ENCODE assay signal across 9 cellular contexts in the genomic region with DNA sequence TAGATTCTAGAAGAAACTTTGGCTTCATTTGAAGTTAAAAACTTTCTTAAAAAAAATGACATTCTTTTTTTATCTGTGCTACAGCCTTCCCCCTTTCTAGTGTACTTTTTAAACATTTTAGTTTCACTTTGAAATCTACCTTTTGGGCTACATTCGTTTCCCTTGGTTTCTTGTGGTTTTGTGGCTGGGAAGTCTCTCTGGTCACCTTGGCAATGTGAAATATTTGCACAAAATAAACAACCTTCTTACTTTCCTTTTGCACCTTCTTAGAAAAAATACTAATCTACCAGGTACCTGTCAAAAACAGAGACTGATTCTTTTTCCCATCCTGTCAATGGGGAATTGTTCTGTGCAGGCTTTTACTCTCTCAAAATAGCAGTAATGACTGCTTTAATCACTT.
DNase-seq lines count a peak whose midpoint lies in the region; ATAC-seq and TF ChIP-seq lines count a peak whose summit lies in the region.
"Had no signal": no experiment of that assay in that cellular context is flagged by ENCODE, and none has a peak within 500 bp of the region (broad histone marks: within the 10 kb centered on the region; RNA-seq: fewer than 3 reads in every experiment).

No MANE protein-coding gene starts in this region.

- no peaks in the 10 kb centered on the region for H3K36me3 ChIP-seq in RWPE2 (ENCODE audit: low read depth)
- H3K36me3 ChIP-seq in right atrium auricular region: no peaks in the 10 kb centered on the region
- no peaks in the 10 kb centered on the region for H3K36me3 ChIP-seq in right lobe of liver
- no peaks in the 10 kb centered on the region for H3K36me3 ChIP-seq in lower lobe of right lung

- ATAC-seq in GM19025 (IDR thresholded peaks at IDR 0.05; ENCODE audit: low read depth, unreplicated experiment) (peak; percentile 57), HG02852 (IDR thresholded peaks at IDR 0.05; ENCODE audit: unreplicated experiment) (peak; percentile 61), RWPE2 (ENCODE audit: low read depth) (no peak), natural killer cell (peak; percentile 55 to 81 (median 56)), right lobe of liver (no peak), Right ventricle myocardium superior (ENCODE audit: poor library complexity) (no peak), lower lobe of right lung (no peak)

- H3K4me1 ChIP-seq in RWPE2 (ENCODE audit: insufficient read depth, poor library complexity, severe bottlenecking) (peaks cover 5% of the 10 kb centered on the region), right atrium auricular region (no peaks in the 10 kb centered on the region), right lobe of liver (no peaks in the 10 kb centered on the region), lower lobe of right lung (peaks cover 3% of the 10 kb centered on the region)

- TF ChIP-seq CTCF in RWPE2 (IDR thresholded peaks at IDR 0.05; ENCODE audit: poor library complexity, severe bottlenecking): no peak
- no peak for TF ChIP-seq CTCF in natural killer cell (IDR thresholded peaks at IDR 0.05)
- TF ChIP-seq CTCF in right atrium auricular region (IDR thresholded peaks at IDR 0.05): no peak
- TF ChIP-seq CTCF in right lobe of liver (IDR thresholded peaks at IDR 0.05): no peak
- no peak for TF ChIP-seq CTCF in lower lobe of right lung (IDR thresholded peaks at IDR 0.05)

- no peak for DNase-seq in RWPE2 (ENCODE audit: low spot score)
- no peak for DNase-seq in natural killer cell
- DNase-seq in right atrium auricular region (ENCODE audit: low spot score): no peak
- no peak for DNase-seq in right lobe of liver
- DNase-seq in Right ventricle myocardium superior: no peak
- no peak for DNase-seq in lower lobe of right lung
- DNase-seq: left cardiac atrium had no signal

- no peak overlapping the region for H3K27ac ChIP-seq in RWPE2 (ENCODE audit: poor library complexity, severe bottlenecking)
- H3K27ac ChIP-seq in right atrium auricular region: no peak overlapping the region
- no peak overlapping the region for H3K27ac ChIP-seq in right lobe of liver
- no peak overlapping the region for H3K27ac ChIP-seq in lower lobe of right lung

- H3K9me3 Mint-ChIP-seq in natural killer cell: no peaks in the 10 kb centered on the region

- no peaks in the 10 kb centered on the region for H3K9me3 ChIP-seq in RWPE2 (ENCODE audit: severe bottlenecking)
- H3K9me3 ChIP-seq in right atrium auricular region: no peaks in the 10 kb centered on the region
- H3K9me3 ChIP-seq in right lobe of liver: no peaks in the 10 kb centered on the region
- H3K9me3 ChIP-seq in lower lobe of right lung: no peaks in the 10 kb centered on the region

- H3K27me3 ChIP-seq in RWPE2 (ENCODE audit: insufficient read depth, poor library complexity, severe bottlenecking): no peaks in the 10 kb centered on the region
- H3K27me3 ChIP-seq in right atrium auricular region: no peaks in the 10 kb centered on the region
- H3K27me3 ChIP-seq in right lobe of liver: no peaks in the 10 kb centered on the region
- no peaks in the 10 kb centered on the region for H3K27me3 ChIP-seq in lower lobe of right lung (ENCODE audit: low read depth)

- intact Hi-C loops in natural killer cell (cut with micrococcal nuclease) (loop anchor here (1.0 to 5.0 kb wide), 3 partner anchors 12 to 72 kb away; no protein-coding TSS in a partner anchor), right lobe of liver (cut with DNase I) (no loop called here), Right ventricle myocardium superior (cut with DNase I) (no loop called here), lower lobe of right lung (cut with DNase I) (no loop called here)

- peaks cover 61 to 64% of the 10 kb centered on the region in 2 donors for H3K4me1 Mint-ChIP-seq in natural killer cell

- no peaks in the 10 kb centered on the region for H3K36me3 Mint-ChIP-seq in natural killer cell

- TF ChIP-seq POLR2A in right lobe of liver (IDR thresholded peaks at IDR 0.05): no peak

- peak overlapping the region; percentile 81 to 88 for H3K27ac Mint-ChIP-seq in natural killer cell

- peak overlapping the region; percentile 5 for H3K4me3 ChIP-seq in RWPE2 (ENCODE audit: severe bottlenecking)
- H3K4me3 ChIP-seq in right atrium auricular region: no peak overlapping the region
- H3K4me3 ChIP-seq in right lobe of liver: no peak overlapping the region
- H3K4me3 ChIP-seq in lower lobe of right lung: no peak overlapping the region

- WGBS in right lobe of liver (ENCODE audit: insufficient coverage, low coverage, low lambda C conversion rate, missing lambda C conversion rate): 0% methylated on average over 1 of the region's 1 CpG

- peaks cover 0 to 3% of the 10 kb centered on the region in 2 donors for H3K27me3 Mint-ChIP-seq in natural killer cell (ENCODE audit: low read depth in 2 of 2)

- H3K4me3 Mint-ChIP-seq in natural killer cell: peak overlapping the region; percentile 84

Comparison
In these comparisons a context has a peak if more than half of its experiments do, and no peak if none do; other contexts are left out.
1. ATAC-seq: peak in GM19025 (single experiment), HG02852 (single experiment) and natural killer cell (3 of 3); none in RWPE2 (single experiment), right lobe of liver (0 of 4), Right ventricle myocardium superior (single experiment) and lower lobe of right lung (0 of 2).